ENCODE assay signal across 9 cellular contexts in the genomic region with DNA sequence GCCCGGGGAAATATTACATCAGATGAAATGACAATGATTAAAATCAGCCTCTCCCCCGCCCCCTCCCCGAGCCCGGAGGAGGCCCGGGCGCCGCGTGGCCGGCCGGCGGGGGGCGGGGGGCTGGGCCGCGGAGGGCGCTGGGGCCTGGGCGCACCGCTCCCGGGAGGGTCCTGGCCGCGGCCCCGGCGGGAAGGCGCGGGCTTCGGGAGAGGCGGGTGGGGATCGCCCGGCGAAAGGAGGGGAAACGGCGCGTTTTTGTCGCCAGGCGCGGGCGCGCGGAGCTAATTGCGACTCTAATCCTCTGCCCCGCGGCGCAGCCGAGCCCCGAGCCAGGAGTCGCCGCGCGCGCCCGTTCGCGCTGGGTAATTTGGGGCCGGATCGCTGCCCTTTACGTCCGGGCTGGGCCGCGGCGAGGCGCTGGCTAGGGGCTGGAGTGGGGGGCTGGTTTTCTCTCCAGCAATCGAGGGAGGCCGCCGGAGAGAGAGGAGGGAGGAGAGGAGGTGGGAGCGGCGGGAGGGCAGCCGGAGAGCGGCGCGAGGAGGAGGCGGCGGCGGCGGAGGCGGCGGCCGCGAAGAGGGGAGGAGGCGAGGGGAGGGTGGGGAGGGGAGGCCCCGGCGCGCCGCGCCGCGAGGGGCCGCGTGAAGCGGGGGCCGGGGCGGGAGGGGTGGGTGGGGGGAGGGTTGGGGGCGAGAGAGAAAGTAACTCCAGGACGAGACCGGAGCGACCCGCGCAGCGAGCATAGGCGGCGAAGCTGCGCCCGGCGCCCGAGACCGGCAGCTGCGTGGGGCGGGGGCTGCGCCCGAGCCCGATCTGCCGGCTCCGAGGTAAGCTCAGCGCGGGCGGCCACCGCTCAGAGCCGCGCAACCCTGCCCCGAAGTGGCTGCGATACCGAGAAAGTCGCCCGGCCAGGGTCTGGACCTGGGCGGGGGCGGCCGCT. TPM values are rescaled to one million over a fixed set of nuclear protein-coding genes. Genes with fewer than 3 reads are reported as not detected.
DNase-seq lines count a peak whose midpoint lies in the region; ATAC-seq, FAIRE-seq and TF ChIP-seq lines count a peak whose summit lies in the region.
"Had no signal": no experiment of that assay in that cellular context is flagged by ENCODE, and none has a peak within 500 bp of the region (broad histone marks: within the 10 kb centered on the region; RNA-seq: fewer than 3 reads in every experiment).

Gene KCTD15, plus strand, starts transcription at position 707 of the 937 bp plus-strand sequence. CDS start 3,585 bp downstream, outside the sequence.

- H3K27ac ChIP-seq in heart left ventricle (peak within 1 kb of the TSS; percentile 88 to 100 (median 98)), pancreas (peak within 1 kb of the TSS; percentile 81 to 94 (median 90))

- DNase-seq in DMS 273 (lab: John Stamatoyannopoulos, UW; ENCODE audit: unreplicated experiment) = peak; percentile 82
- DNase-seq in DMS 273 treated with DMSO at 0.1 percent for 48 hours (lab: John Stamatoyannopoulos, UW) = no peak
- DNase-seq in NCI-H2227 treated with DMSO at 0.1 percent for 48 hours (lab: John Stamatoyannopoulos, UW) = peak; percentile 93
- peak; percentile 51 for DNase-seq in activated naive CD8-positive, alpha-beta T cell treated with anti-CD3 and anti-CD28 coated beads, Interleukin-2, amount 50 U/mL, for 24 hours
- peak in 3 of 5 donors; percentile 43 to 72 (median 58) for DNase-seq in heart left ventricle
- DNase-seq in pancreas = peak; percentile 44 to 85 (median 61)

- 0 to 1% (median 0%) methylated on average over 14 to 118 of the region's 125 CpGs for WGBS in heart left ventricle, 4 donors
- 0 to 1% methylated on average over 68 to 109 of the region's 125 CpGs for WGBS in pancreas, 2 donors

- no peaks in the 10 kb centered on the region for H3K36me3 Mint-ChIP-seq in activated naive CD8-positive, alpha-beta T cell treated with anti-CD3 and anti-CD28 coated beads, Interleukin-2, amount 50 U/mL, for 24 hours (ENCODE audit: low read depth)

- no peak for TF ChIP-seq POLR2A in heart left ventricle (IDR thresholded peaks at IDR 0.05)

- H3K27me3 ChIP-seq in heart left ventricle = peaks cover 0 to 15% (median 0%) of the 10 kb centered on the region in 9 donors
- no peaks in the 10 kb centered on the region for H3K27me3 ChIP-seq in pancreas

- H3K36me3 ChIP-seq in heart left ventricle (peaks cover 0 to 21% (median 9%) of the 10 kb centered on the region in 9 donors), pancreas (no peaks in the 10 kb centered on the region)

- no peaks in the 10 kb centered on the region for H3K9me3 Mint-ChIP-seq in activated naive CD8-positive, alpha-beta T cell treated with anti-CD3 and anti-CD28 coated beads, Interleukin-2, amount 50 U/mL, for 24 hours

- FAIRE-seq in pancreas (lab: Jason Lieb, UNC) = no peak
- FAIRE-seq: A204.1 had no signal

- peaks cover 44% of the 10 kb centered on the region for H3K27me3 Mint-ChIP-seq in activated naive CD8-positive, alpha-beta T cell treated with anti-CD3 and anti-CD28 coated beads, Interleukin-2, amount 50 U/mL, for 24 hours

- H3K9me3 ChIP-seq in heart left ventricle (no peaks in the 10 kb centered on the region), pancreas (no peaks in the 10 kb centered on the region)

- peak within 1 kb of the TSS; percentile 72 for H3K4me3 Mint-ChIP-seq in activated naive CD8-positive, alpha-beta T cell treated with anti-CD3 and anti-CD28 coated beads, Interleukin-2, amount 50 U/mL, for 24 hours

- no peak within 1 kb of the TSS for H3K27ac Mint-ChIP-seq in activated naive CD8-positive, alpha-beta T cell treated with anti-CD3 and anti-CD28 coated beads, Interleukin-2, amount 50 U/mL, for 24 hours

- ATAC-seq in activated naive CD8-positive, alpha-beta T cell treated with anti-CD3 and anti-CD28 coated beads, Interleukin-2, amount 50 U/mL, for 24 hours = peak; percentile 12
- ATAC-seq in heart left ventricle (peak in 2 of 4 donors; percentile 3 to 11), pancreas (peak; percentile 29 to 46 (median 37)), GM19035 (IDR thresholded peaks at IDR 0.05; ENCODE audit: unreplicated experiment) (no peak), GM21423 (IDR thresholded peaks at IDR 0.05; ENCODE audit: unreplicated experiment) (no peak)

- no peak for TF ChIP-seq CTCF in heart left ventricle (IDR thresholded peaks at IDR 0.05)
- TF ChIP-seq CTCF in pancreas (IDR thresholded peaks at IDR 0.05) = no peak

- intact Hi-C loops in heart left ventricle (cut with DNase I) = loop anchor here in 7 of 10 donors (1.0 to 10.0 kb wide), 7 partner anchors 24 to 201 kb away; no protein-coding TSS in a partner anchor
- intact Hi-C loops in pancreas (cut with DNase I) = no loop called here

- peak within 1 kb of the TSS; percentile 65 to 97 (median 86) for H3K4me3 ChIP-seq in heart left ventricle
- peak within 1 kb of the TSS; percentile 46 to 80 (median 68) for H3K4me3 ChIP-seq in pancreas

- peaks cover 0 to 37% (median 15%) of the 10 kb centered on the region in 12 donors for H3K4me1 ChIP-seq in heart left ventricle
- peaks cover 0 to 4% (median 3%) of the 10 kb centered on the region in 3 donors for H3K4me1 ChIP-seq in pancreas

- peaks cover 2% of the 10 kb centered on the region for H3K4me1 Mint-ChIP-seq in activated naive CD8-positive, alpha-beta T cell treated with anti-CD3 and anti-CD28 coated beads, Interleukin-2, amount 50 U/mL, for 24 hours

RNA-seq across cellular contexts. Expression of gene KCTD15, which starts in this region (rescaled TPM):
- total RNA-seq in heart left ventricle (10 to 100 TPM in 4 of 9 donors, 1 to 10 TPM in 5; 5.4 to 36.9 (median 9.8) TPM), pancreas (10 to 100 TPM; 14.8 to 25.8 (median 16.5) TPM)
- polyA plus RNA-seq in heart left ventricle (10 to 100 TPM in 1 of 2 donors, 1 to 10 TPM in 1; 6.8 to 16.7 TPM), pancreas (10 to 100 TPM; 28.3 to 33.8 TPM)

Comparison
In these comparisons a context has a peak if more than half of its experiments do, and no peak if none do; other contexts are left out.
1. ATAC-seq: peak in activated naive CD8-positive, alpha-beta T cell treated with anti-CD3 and anti-CD28 coated beads, Interleukin-2, amount 50 U/mL, for 24 hours (single experiment) and pancreas (4 of 4); none in GM19035 (single experiment) and GM21423 (single experiment).
2. intact Hi-C loops: an anchor here in heart left ventricle (1.0 to 10.0 kb wide); none called in pancreas.